Comparison of ENCODE assay signal across 15 cellular contexts in genomic region chr2:195308163-195308562, GRCh38.
A peak's percentile ranks its signal among the peaks of the same experiment; 100 is the strongest.
DNase-seq lines count a peak whose midpoint lies in the region; ATAC-seq, FAIRE-seq and TF ChIP-seq lines count a peak whose summit lies in the region.
"Had no signal": no experiment of that assay in that cellular context is flagged by ENCODE, and none has a peak within 500 bp of the region (broad histone marks: within the 10 kb centered on the region; RNA-seq: fewer than 3 reads in every experiment).

No MANE protein-coding gene starts in this region.

- H3K4me3 ChIP-seq in LNCaP clone FGC (ENCODE audit: low read depth, low read length) (no peak overlapping the region), endodermal cell (ENCODE audit: low read length) (no peak overlapping the region), small intestine (ENCODE audit: low read depth in 1 of 2, low read length in 2 of 2) (no peak overlapping the region), Peyer's patch (no peak overlapping the region)
- H3K4me3 ChIP-seq: GM23248, HAP-1 had no signal

- H3K4me1 ChIP-seq in endodermal cell (ENCODE audit: control insufficient read depth, insufficient read depth, low read length) (peaks cover 15% of the 10 kb centered on the region), small intestine (ENCODE audit: control insufficient read depth in 2 of 2, insufficient read depth in 1 of 2, low read depth in 1 of 2, low read length in 1 of 2) (no peaks in the 10 kb centered on the region), Peyer's patch (no peaks in the 10 kb centered on the region)
- H3K4me1 ChIP-seq: HAP-1 had no signal

- TF ChIP-seq CTCF in 22Rv1 (IDR thresholded peaks at IDR 0.05) (no peak), LNCaP clone FGC (IDR thresholded peaks at IDR 0.05; ENCODE audit: control insufficient read depth, extremely low read depth, insufficient read depth) (no peak), endodermal cell (conservative IDR thresholded peaks at IDR 0.05) (no peak), Peyer's patch (IDR thresholded peaks at IDR 0.05) (no peak)

- DNase-seq in LNCaP clone FGC (ENCODE audit: low read depth): peak; percentile 59
- DNase-seq in endodermal cell: no peak
- DNase-seq in small intestine: peak; percentile 1
- no peak for DNase-seq in posterior vena cava (ENCODE audit: low spot score)
- DNase-seq in Peyer's patch: no peak
- DNase-seq: AML-193; CD4-positive, alpha-beta T cell; DMS153; DMS79; GF-D8; GM23248 had no signal

- H3K27me3 Mint-ChIP-seq in endodermal cell (ENCODE audit: insufficient read depth): peaks cover 54% of the 10 kb centered on the region
- H3K27me3 Mint-ChIP-seq: CD4-positive, alpha-beta T cell had no signal

- TF ChIP-seq POLR2A in Peyer's patch (IDR thresholded peaks at IDR 0.05): no peak

- H3K27me3 ChIP-seq in endodermal cell (ENCODE audit: control insufficient read depth, insufficient read depth, low read length, poor library complexity, severe bottlenecking) (peaks cover 13% of the 10 kb centered on the region), small intestine (ENCODE audit: control insufficient read depth in 2 of 2, insufficient read depth in 2 of 2, low read length in 2 of 2) (no peaks in the 10 kb centered on the region), Peyer's patch (no peaks in the 10 kb centered on the region)

- peak overlapping the region; percentile 86 for H3K27ac ChIP-seq in 22Rv1
- no peak overlapping the region for H3K27ac ChIP-seq in endodermal cell (ENCODE audit: low read depth, low read length)
- H3K27ac ChIP-seq in small intestine (ENCODE audit: low read depth in 1 of 2, low read length in 1 of 2): no peak overlapping the region
- no peak overlapping the region for H3K27ac ChIP-seq in Peyer's patch
- H3K27ac ChIP-seq: C4-2B, GM23248 had no signal

- no peaks in the 10 kb centered on the region for H3K9me3 Mint-ChIP-seq in endodermal cell
- H3K9me3 Mint-ChIP-seq: CD4-positive, alpha-beta T cell had no signal

- no peak for ATAC-seq in HG03039 (IDR thresholded peaks at IDR 0.05; ENCODE audit: unreplicated experiment)

- H3K27ac Mint-ChIP-seq in endodermal cell: peak overlapping the region; percentile 64
- H3K27ac Mint-ChIP-seq: CD4-positive, alpha-beta T cell had no signal

- H3K9me3 ChIP-seq in endodermal cell (ENCODE audit: control insufficient read depth, low read length): no peaks in the 10 kb centered on the region
- H3K9me3 ChIP-seq in small intestine (ENCODE audit: control insufficient read depth, low read depth): no peaks in the 10 kb centered on the region
- H3K9me3 ChIP-seq in Peyer's patch: no peaks in the 10 kb centered on the region
- H3K9me3 ChIP-seq: HAP-1 had no signal

- no peaks in the 10 kb centered on the region for H3K36me3 ChIP-seq in endodermal cell (ENCODE audit: control insufficient read depth, insufficient read depth, low read length)
- H3K36me3 ChIP-seq in small intestine (ENCODE audit: control insufficient read depth in 2 of 2, insufficient read depth in 2 of 2, low read length in 2 of 2): no peaks in the 10 kb centered on the region
- H3K36me3 ChIP-seq in Peyer's patch: no peaks in the 10 kb centered on the region
- H3K36me3 ChIP-seq: HAP-1 had no signal

- WGBS in endodermal cell (ENCODE audit: insufficient coverage in 1 of 2, insufficient read length in 1 of 2), 2 experiments: 42% methylated on average over 1 of the region's 1 CpG; no CpG with 5 or more reads in 1 of the 2 experiments
- 14 to 61% (median 38%) methylated on average over 1 of the region's 1 CpG for WGBS in small intestine, 3 donors

- peaks cover 43% of the 10 kb centered on the region for H3K4me1 Mint-ChIP-seq in endodermal cell

- peak overlapping the region; percentile 17 for H3K4me3 Mint-ChIP-seq in endodermal cell
- H3K4me3 Mint-ChIP-seq: CD4-positive, alpha-beta T cell had no signal

- intact Hi-C loops in posterior vena cava (cut with DNase I): no loop called here

- no peak for FAIRE-seq in small intestine (lab: Jason Lieb, UNC)

- no peak overlapping the region for H3K9ac ChIP-seq in endodermal cell (ENCODE audit: extremely low read depth, low read length, poor library complexity, severe bottlenecking)
- H3K9ac ChIP-seq: GM23248 had no signal

- no peaks in the 10 kb centered on the region for H3K36me3 Mint-ChIP-seq in endodermal cell (ENCODE audit: low read depth)

Comparison
In these comparisons a context has a peak if more than half of its experiments do, and no peak if none do; other contexts are left out.
1. DNase-seq: peak in LNCaP clone FGC (single experiment) and small intestine (single experiment); none in endodermal cell (single experiment), posterior vena cava (single experiment) and Peyer's patch (0 of 3).